8 cellular contexts compared by ENCODE assay signal in genomic region chr19:40614595-40615411, GRCh38. TPM values are rescaled to one million over a fixed set of nuclear protein-coding genes. Genes with fewer than 3 reads are reported as not detected.
DNase-seq lines count a peak whose midpoint lies in the region; ATAC-seq and TF ChIP-seq lines count a peak whose summit lies in the region.

No MANE protein-coding gene starts in this region.

- ATAC-seq in GM21515 (IDR thresholded peaks at IDR 0.05; ENCODE audit: unreplicated experiment): no peak

- H3K27me3 ChIP-seq in OCI-LY1 (ENCODE audit: insufficient read depth, low read length) (no peaks in the 10 kb centered on the region), parathyroid adenoma (ENCODE audit: control insufficient read depth, insufficient read depth, low read length) (no peaks in the 10 kb centered on the region), tibial nerve (no peaks in the 10 kb centered on the region)

- WGBS in tibial nerve, 2 donors: 14 to 19% methylated on average over 29 of the region's 29 CpGs

- no peaks in the 10 kb centered on the region for H4K20me1 ChIP-seq in OCI-LY1 (ENCODE audit: insufficient read depth, low read length)

- H3K36me3 ChIP-seq in OCI-LY1 (ENCODE audit: insufficient read depth, low read length) (peaks cover 37% of the 10 kb centered on the region), parathyroid adenoma (ENCODE audit: control insufficient read depth, insufficient read depth, low read length) (no peaks in the 10 kb centered on the region), tibial nerve (peaks cover 0 to 56% (median 6%) of the 10 kb centered on the region in 3 donors)

- H3F3A ChIP-seq in OCI-LY1 (ENCODE audit: insufficient read depth, low read length): no peaks in the 10 kb centered on the region

- TF ChIP-seq CTCF in OCI-LY1 (IDR thresholded peaks at IDR 0.05; ENCODE audit: low read length) (no peak), foreskin fibroblast (IDR thresholded peaks at IDR 0.05; ENCODE audit: low read depth, low read length) (no peak), parathyroid adenoma (IDR thresholded peaks at IDR 0.05) (no peak), tibial nerve (IDR thresholded peaks at IDR 0.05) (no peak)

- no peaks in the 10 kb centered on the region for H3K9me3 ChIP-seq in OCI-LY1 (ENCODE audit: low read length)
- no peaks in the 10 kb centered on the region for H3K9me3 ChIP-seq in parathyroid adenoma (ENCODE audit: control insufficient read depth, low read length)
- no peaks in the 10 kb centered on the region for H3K9me3 ChIP-seq in tibial nerve

- no peaks in the 10 kb centered on the region for H3K9me2 ChIP-seq in OCI-LY1 (ENCODE audit: low read depth, low read length)

- H3K4me3 ChIP-seq in OCI-LY1 (ENCODE audit: low read depth, low read length, poor library complexity, severe bottlenecking) (peak overlapping the region; percentile 82), foreskin fibroblast (ENCODE audit: low read depth in 1 of 2, low read length in 2 of 2) (peak overlapping the region; percentile 56 to 71), parathyroid adenoma (ENCODE audit: low read depth, low read length) (peak overlapping the region; percentile 60), tibial nerve (peak overlapping the region; percentile 28 to 65 (median 60))

- H3K4me2 ChIP-seq in OCI-LY1 (ENCODE audit: low read length) (peak overlapping the region; percentile 91), parathyroid adenoma (ENCODE audit: low read length) (peak overlapping the region; percentile 74)

- peak; percentile 83 for DNase-seq in GOT3 (lab: John Stamatoyannopoulos, UW)
- DNase-seq in activated T-helper 1 cell treated with anti-CD3 and anti-CD28 coated beads, Interleukin-2, amount 50 U/mL, for 16 hours (ENCODE audit: low read depth in 1 of 2, low spot score in 1 of 2): peak; percentile 58 to 84
- DNase-seq in foreskin fibroblast: peak; percentile 98 to 99
- peak; percentile 85 to 92 for DNase-seq in tibial nerve (ENCODE audit: low spot score in 2 of 2)
- no peak for DNase-seq in 8988T

- peak overlapping the region; percentile 80 for H3K9ac ChIP-seq in OCI-LY1 (ENCODE audit: low read length)
- H3K9ac ChIP-seq in parathyroid adenoma: no peak overlapping the region

- no peak overlapping the region for H2AFZ ChIP-seq in OCI-LY1 (ENCODE audit: low read length)
- peak overlapping the region; percentile 72 for H2AFZ ChIP-seq in parathyroid adenoma

- H3K27ac ChIP-seq in OCI-LY1 (ENCODE audit: low read depth, low read length, poor library complexity, severe bottlenecking): peak overlapping the region; percentile 87
- no peak overlapping the region for H3K27ac ChIP-seq in parathyroid adenoma
- peak overlapping the region; percentile 41 to 91 (median 85) for H3K27ac ChIP-seq in tibial nerve

- TF ChIP-seq POLR2A in tibial nerve (IDR thresholded peaks at IDR 0.05): peak in 1 of 2 donors; percentile 24

- H3K4me1 ChIP-seq in OCI-LY1 (ENCODE audit: insufficient read depth, low read length, severe bottlenecking) (peaks cover 34% of the 10 kb centered on the region), parathyroid adenoma (peaks cover 7% of the 10 kb centered on the region), tibial nerve (peaks cover 0 to 86% (median 27%) of the 10 kb centered on the region in 4 donors)

- H3K79me2 ChIP-seq in OCI-LY1 (ENCODE audit: insufficient read depth, low read length) (no peaks in the 10 kb centered on the region), parathyroid adenoma (no peaks in the 10 kb centered on the region)

- peak in 1 of 2 donors; percentile 30 for TF ChIP-seq EP300 in tibial nerve (IDR thresholded peaks at IDR 0.05)

RNA-seq across cellular contexts. Expression of gene LTBP4, which starts 13.6 kb away (rescaled TPM):
- 1,000 to 10,000 TPM in 2 of 4 donors, 100 to 1,000 TPM in 2; 851 to 1,504 (median 1,156) TPM for total RNA-seq in tibial nerve

RNA-seq across cellular contexts. Expression of gene SHKBP1, which starts 38.1 kb away (rescaled TPM):
- 100 to 1,000 TPM in 1 of 4 donors, 10 to 100 TPM in 3; 40.8 to 129 (median 51.2) TPM for total RNA-seq in tibial nerve
